ENCODE assay signal across 11 cellular contexts in the genomic region with DNA sequence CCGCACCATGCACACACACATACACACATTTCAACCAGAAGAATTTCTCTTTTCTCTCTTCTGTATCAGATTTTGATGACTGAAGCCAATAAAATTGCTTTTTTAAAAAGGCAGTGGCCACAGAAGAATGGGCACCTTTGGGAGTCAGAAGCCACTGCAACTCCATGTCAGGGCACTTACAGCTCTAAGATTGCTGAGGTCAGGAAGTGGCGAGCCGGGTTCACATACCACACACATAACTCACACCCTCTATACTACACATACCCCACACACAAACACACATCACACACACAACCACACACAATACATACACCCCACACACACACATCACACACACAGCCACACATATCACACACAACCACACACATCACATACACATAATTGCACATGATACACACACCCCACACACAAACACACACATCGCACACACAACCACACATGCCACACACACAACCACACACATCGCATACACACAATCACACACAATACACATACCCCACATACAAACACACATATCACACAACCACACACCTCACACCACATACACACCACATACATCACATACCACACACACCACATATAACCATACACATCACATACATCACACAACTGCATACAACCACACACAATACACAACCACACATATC. TPM values are rescaled to one million over a fixed set of nuclear protein-coding genes. Genes with fewer than 3 reads are reported as not detected.
A peak's percentile ranks its signal among the peaks of the same experiment; 100 is the strongest.
DNase-seq lines count a peak whose midpoint lies in the region; ATAC-seq, FAIRE-seq and TF ChIP-seq lines count a peak whose summit lies in the region.
"Had no signal": no experiment of that assay in that cellular context is flagged by ENCODE, and none has a peak within 500 bp of the region (broad histone marks: within the 10 kb centered on the region; RNA-seq: fewer than 3 reads in every experiment).

No MANE protein-coding gene starts in this region.

- peaks cover 0 to 6% of the 10 kb centered on the region in 2 experiments; a peak in 1 of 4 replicates for H3K79me2 ChIP-seq in H1 (ENCODE audit: control insufficient read depth in 1 of 2, insufficient read depth in 2 of 2, low read length in 2 of 2)
- no peaks in the 10 kb centered on the region for H3K79me2 ChIP-seq in trophoblast cell (ENCODE audit: control insufficient read depth, insufficient read depth, low read length, poor library complexity)
- H3K79me2 ChIP-seq: parathyroid adenoma had no signal

- H4K12ac ChIP-seq in trophoblast cell (ENCODE audit: low read depth, low read length): no peak overlapping the region

- H3K4me1 ChIP-seq in H1 (replicated peaks in 1 of 4; ENCODE audit: control insufficient read depth in 3 of 4, insufficient read depth in 4 of 4, low read length in 3 of 4) (peaks cover 0 to 7% (median 0%) of the 10 kb centered on the region in 4 experiments; a peak in 1 of 7 replicates), trophoblast cell (ENCODE audit: control insufficient read depth in 1 of 2, insufficient read depth in 2 of 2, low read length in 2 of 2) (peaks cover 16 to 22% of the 10 kb centered on the region in 2 experiments)
- H3K4me1 ChIP-seq in effector memory CD4-positive, alpha-beta T cell (ENCODE audit: control insufficient read depth, insufficient read depth, low read length, poor library complexity, severe bottlenecking): no peaks in the 10 kb centered on the region
- H3K4me1 ChIP-seq: parathyroid adenoma had no signal

- no peak for TF ChIP-seq EP300 in H1 (IDR thresholded peaks at IDR 0.05; ENCODE audit: borderline replicate concordance in 1 of 2, low read depth in 2 of 2, low read length in 2 of 2)

- H3K27me3 ChIP-seq in H1 (replicated peaks in 1 of 4; ENCODE audit: control insufficient read depth in 3 of 4, extremely low read depth in 1 of 4, insufficient read depth in 3 of 4, low read length in 3 of 4) (0 out of 7 replicates have a peak, but pooled peaks cover 0 to 3% (median 0%) of the 10 kb centered on the region in 4 experiments), trophoblast cell (ENCODE audit: insufficient read depth, low read length) (no peaks in the 10 kb centered on the region)
- no peaks in the 10 kb centered on the region for H3K27me3 ChIP-seq in effector memory CD4-positive, alpha-beta T cell (replicated peaks; ENCODE audit: control insufficient read depth, insufficient read depth, low read length, poor library complexity, severe bottlenecking)
- H3K27me3 ChIP-seq: gastroesophageal sphincter had no signal

- peaks cover 0 to 15% of the 10 kb centered on the region in 2 experiments for H4K20me1 ChIP-seq in H1 (replicated peaks in 1 of 2; ENCODE audit: control insufficient read depth in 1 of 2, insufficient read depth in 2 of 2, low read length in 2 of 2)

- no peaks in the 10 kb centered on the region; a peak in 1 of 8 replicates for H3K36me3 ChIP-seq in H1 (ENCODE audit: control insufficient read depth in 2 of 4, insufficient read depth in 4 of 4, low read length in 3 of 4)
- no peaks in the 10 kb centered on the region for H3K36me3 ChIP-seq in trophoblast cell (ENCODE audit: control insufficient read depth in 1 of 2, insufficient read depth in 2 of 2, low read length in 2 of 2)
- H3K36me3 ChIP-seq in effector memory CD4-positive, alpha-beta T cell (ENCODE audit: control insufficient read depth, insufficient read depth, low read length): no peaks in the 10 kb centered on the region
- H3K36me3 ChIP-seq: gastroesophageal sphincter had no signal

- H2BK120ac ChIP-seq in H1 (replicated peaks; ENCODE audit: low read depth, low read length) (peak overlapping the region; percentile 3), trophoblast cell (ENCODE audit: insufficient read depth, low read length, poor library complexity) (no peak overlapping the region)

- H3K79me1 ChIP-seq in H1 (ENCODE audit: low read depth, low read length) (no peaks in the 10 kb centered on the region), trophoblast cell (ENCODE audit: low read length) (no peaks in the 10 kb centered on the region)

- H3K4ac ChIP-seq in H1 (replicated peaks; ENCODE audit: insufficient read length, low read depth, low read length) (peak overlapping the region; percentile 80), trophoblast cell (ENCODE audit: low read depth, low read length) (no peak overlapping the region)

- H3K9ac ChIP-seq in H1 (replicated peaks in 1 of 4; ENCODE audit: extremely low read depth in 1 of 4, low read depth in 3 of 4, low read length in 3 of 4) (peak overlapping the region in 1 of 4 experiments; percentile 32; a peak in 1 of 7 replicates), trophoblast cell (ENCODE audit: low read length) (no peak overlapping the region)
- H3K9ac ChIP-seq: parathyroid adenoma had no signal

- TF ChIP-seq POLR2A in H1 (IDR thresholded peaks at IDR 0.05; ENCODE audit: control extremely low read depth in 1 of 2, low read depth in 2 of 2, low read length in 2 of 2): no peak

- H4K8ac ChIP-seq in H1 (ENCODE audit: extremely low read depth, insufficient read depth, low read length) (0 out of 2 replicates have a peak overlapping the region, but pooled peaks have one; percentile 30), trophoblast cell (ENCODE audit: low read depth, low read length) (no peak overlapping the region)

- H2BK12ac ChIP-seq in H1 (ENCODE audit: low read depth, low read length): peak overlapping the region; percentile 10; the same call in 1 of the 2 replicates
- no peak overlapping the region for H2BK12ac ChIP-seq in trophoblast cell (ENCODE audit: low read length)

- H4K5ac ChIP-seq in H1 (ENCODE audit: insufficient read length, low read depth, low read length): no peak overlapping the region

- peak overlapping the region; percentile 100 for H3K56ac ChIP-seq in H1 (replicated peaks; ENCODE audit: insufficient read length, low read depth, low read length)

- H3K18ac ChIP-seq in H1 (ENCODE audit: extremely low read depth, low read length): no peak overlapping the region
- no peak overlapping the region for H3K18ac ChIP-seq in trophoblast cell (ENCODE audit: low read length)

- peak overlapping the region; percentile 1; the same call in 1 of the 2 replicates for H2BK5ac ChIP-seq in H1 (ENCODE audit: low read depth, low read length)
- no peak overlapping the region for H2BK5ac ChIP-seq in trophoblast cell (ENCODE audit: low read depth, low read length, poor library complexity)

- peak overlapping the region; percentile 3; the same call in 1 of the 2 replicates for H2BK20ac ChIP-seq in H1 (ENCODE audit: low read length)

- no peak for FAIRE-seq in H1 (lab: Jason Lieb, UNC)

- WGBS in H1 (ENCODE audit: extremely low coverage in 1 of 2, insufficient coverage in 1 of 2, insufficient read length in 1 of 2, insufficient replicate concordance in 2 of 2, low coverage in 1 of 2, low lambda C conversion rate in 2 of 2, missing lambda C conversion rate in 1 of 2), 2 experiments: 94 to 100% methylated on average over 1 to 5 of the region's 5 CpGs
- 100% methylated on average over 2 of the region's 5 CpGs for WGBS in trophoblast cell (ENCODE audit: extremely low coverage, insufficient coverage, insufficient read length)

- H3K27ac ChIP-seq in H1 (ENCODE audit: low read depth, low read length) (no peak overlapping the region), trophoblast cell (ENCODE audit: low read depth, low read length) (no peak overlapping the region)
- H3K27ac ChIP-seq in effector memory CD4-positive, alpha-beta T cell (ENCODE audit: insufficient read depth, low read length, poor library complexity, severe bottlenecking): no peak overlapping the region
- H3K27ac ChIP-seq: gastroesophageal sphincter, parathyroid adenoma had no signal

- H3K4me3 ChIP-seq in H1 (ENCODE audit: extremely low read depth in 1 of 4, insufficient read depth in 2 of 4, low read depth in 3 of 4, low read length in 4 of 4): no peak overlapping the region
- H3K4me3 ChIP-seq in trophoblast cell (ENCODE audit: low read depth, low read length): peak overlapping the region; percentile 25
- H3K4me3 ChIP-seq in effector memory CD4-positive, alpha-beta T cell (ENCODE audit: insufficient read depth, low read depth, low read length, poor library complexity, severe bottlenecking): no peak overlapping the region
- H3K4me3 ChIP-seq: gastroesophageal sphincter had no signal

- H2AFZ ChIP-seq in H1 (ENCODE audit: low read length) (0 out of 2 replicates have a peak overlapping the region, but pooled peaks have one; percentile 12), trophoblast cell (ENCODE audit: insufficient read depth, low read length, poor library complexity) (no peak overlapping the region)
- H2AFZ ChIP-seq: parathyroid adenoma had no signal

- CTCF ChIA-PET in H1 (lab: Charles Lee; ENCODE audit: partially characterized antibody): interaction anchor here (0.8 to 4.8 kb wide), 3 partner anchors 10 to 945 kb away, joined by 3 to 27 read pairs (median 3); no protein-coding TSS in a partner anchor

- peak; percentile 49 for DNase-seq in DMS53 (lab: John Stamatoyannopoulos, UW)
- DNase-seq in DMS53 treated with DMSO at 0.1 percent for 48 hours (lab: John Stamatoyannopoulos, UW; ENCODE audit: unreplicated experiment): no peak
- peak; percentile 94 for DNase-seq in NCI-H226
- no peak for DNase-seq in H1 (ENCODE audit: low read depth in 1 of 2, low spot score in 2 of 2)
- peak; percentile 61 to 64 for DNase-seq in trophoblast cell
- DNase-seq in effector memory CD4-positive, alpha-beta T cell: no peak
- DNase-seq in NCI-H1417 treated with DMSO at 0.1 percent for 48 hours (lab: John Stamatoyannopoulos, UW): no peak
- DNase-seq: 8988T had no signal

- peak overlapping the region; percentile 69 for H2AK5ac ChIP-seq in H1 (ENCODE audit: low read depth, low read length)
- H2AK5ac ChIP-seq in trophoblast cell (ENCODE audit: low read length): no peak overlapping the region

- H4K91ac ChIP-seq in H1 (replicated peaks; ENCODE audit: insufficient read length, low read length) (peak overlapping the region; percentile 86), trophoblast cell (ENCODE audit: low read depth, low read length) (no peak overlapping the region)

- peaks cover 14% of the 10 kb centered on the region for H3K23me2 ChIP-seq in H1 (ENCODE audit: low read depth, low read length)

- ATAC-seq in HG02885 (IDR thresholded peaks at IDR 0.05; ENCODE audit: poor library complexity, unreplicated experiment): no peak
- ATAC-seq: gastroesophageal sphincter had no signal

- no peak overlapping the region for H3K23ac ChIP-seq in H1 (ENCODE audit: insufficient read length)
- peak overlapping the region; percentile 15 for H3K23ac ChIP-seq in trophoblast cell (ENCODE audit: low read length)

- no peaks in the 10 kb centered on the region for H3K9me3 ChIP-seq in H1 (ENCODE audit: insufficient read depth in 2 of 2, low read depth in 1 of 2, low read length in 1 of 2)
- H3K9me3 ChIP-seq in trophoblast cell (ENCODE audit: insufficient read depth, low read depth, low read length): peaks cover 13% of the 10 kb centered on the region
- no peaks in the 10 kb centered on the region for H3K9me3 ChIP-seq in effector memory CD4-positive, alpha-beta T cell (ENCODE audit: control insufficient read depth, low read length)
- H3K9me3 ChIP-seq: gastroesophageal sphincter had no signal

- TF ChIP-seq RAD21 in H1 (IDR thresholded peaks at IDR 0.05 in 1 of 2, conservative IDR thresholded peaks at IDR 0.05 in 1 of 2; ENCODE audit: low read depth in 2 of 2, low read length in 2 of 2): no peak

- no peak; a peak in 1 of 4 replicates for TF ChIP-seq CTCF in H1 (IDR thresholded peaks at IDR 0.05; ENCODE audit: control extremely low read depth in 1 of 3, insufficient read depth in 1 of 3, low read depth in 1 of 3, low read length in 3 of 3)

- H2BK15ac ChIP-seq in H1 (ENCODE audit: low read length): peak overlapping the region; percentile 8; the same call in 1 of the 2 replicates

- H3K14ac ChIP-seq in H1 (ENCODE audit: insufficient read length) (no peak overlapping the region), trophoblast cell (ENCODE audit: low read length) (no peak overlapping the region)

- POLR2A ChIA-PET in H1 (lab: Charles Lee; ENCODE audit: partially characterized antibody): no interaction called here

- H3K4me2 ChIP-seq in H1 (ENCODE audit: insufficient read depth in 1 of 2, low read depth in 2 of 2, low read length in 2 of 2) (no peak overlapping the region), trophoblast cell (ENCODE audit: low read length) (no peak overlapping the region)

RNA-seq across cellular contexts. Expression of a gene that starts 31.2 kb away (rescaled TPM):
- total RNA-seq in H1 (2021; fragmentation: NEBNext Ultra II Directional; extraction: Animal tissue kit (Norgen Biotek cat#: 25700)): 17.8 and 18.6 TPM in 2 replicates
- polyA plus RNA-seq in H1 (2011; rRNA removed): 14.3 and 19.7 TPM in 2 replicates
- 15.7 TPM for polyA plus RNA-seq in H1 (2011; cell fraction: cytosol; rRNA removed)
- 60.7 TPM for polyA plus RNA-seq in H1 (2011; cell fraction: nucleus; rRNA removed)
- 5.2 to 15.3 TPM (median 12.7 TPM) in 4 replicates for polyA plus RNA-seq in H1 (2012, experiment 1 of 2)
- polyA plus RNA-seq in H1 (2012, experiment 2 of 2): 10.9 TPM
- 5.4 TPM for polyA plus RNA-seq in H1 (2013, experiment 1 of 2)
- polyA plus RNA-seq in H1 (2013, experiment 2 of 2): 4.6 TPM
- polyA minus RNA-seq in H1 (2011; rRNA and poly(A)+ RNA removed): 10.2 and 12.8 TPM in 2 replicates
- polyA minus RNA-seq in H1 (2011; cell fraction: cytosol; rRNA and poly(A)+ RNA removed): 18.2 TPM
- polyA minus RNA-seq in H1 (2011; cell fraction: nucleus; rRNA and poly(A)+ RNA removed): 42.1 TPM
- 0.27 and 0.39 TPM in 2 replicates for polyA plus RNA-seq in trophoblast cell (2013)

RNA-seq across cellular contexts. Expression of a gene that starts 53.6 kb away (rescaled TPM):
- total RNA-seq in H1 (2021; fragmentation: NEBNext Ultra II Directional; extraction: Animal tissue kit (Norgen Biotek cat#: 25700)): 0.61 and 1.5 TPM in 2 replicates
- 0.39 and 0.58 TPM in 2 replicates for polyA plus RNA-seq in H1 (2011; rRNA removed)
- 0.47 TPM for polyA plus RNA-seq in H1 (2011; cell fraction: cytosol; rRNA removed)
- 1.1 TPM for polyA plus RNA-seq in H1 (2011; cell fraction: nucleus; rRNA removed)
- 0.34 to 0.76 TPM (median 0.43 TPM) in 4 replicates for polyA plus RNA-seq in H1 (2012, experiment 1 of 2)
- 0.08 TPM for polyA plus RNA-seq in H1 (2012, experiment 2 of 2)
- 0.43 TPM for polyA plus RNA-seq in H1 (2013, experiment 1 of 2)
- polyA plus RNA-seq in H1 (2013, experiment 2 of 2): 0.44 TPM
- polyA minus RNA-seq in H1 (2011; rRNA and poly(A)+ RNA removed): 0.46 and 1.0 TPM in 2 replicates
- polyA minus RNA-seq in H1 (2011; cell fraction: cytosol; rRNA and poly(A)+ RNA removed): 1.8 TPM
- 1.3 TPM for polyA minus RNA-seq in H1 (2011; cell fraction: nucleus; rRNA and poly(A)+ RNA removed)
- 4.8 and 5.1 TPM in 2 replicates for polyA plus RNA-seq in trophoblast cell (2013)

RNA-seq across cellular contexts. Expression of a gene that starts 59.5 kb away (rescaled TPM):
- total RNA-seq in H1 (2021; fragmentation: NEBNext Ultra II Directional; extraction: Animal tissue kit (Norgen Biotek cat#: 25700)): not detected in 2 replicates
- polyA plus RNA-seq in H1 (2011; rRNA removed): 0.03 and 0.15 TPM in 2 replicates
- polyA plus RNA-seq in H1 (2011; cell fraction: cytosol; rRNA removed): 0.06 TPM
- polyA plus RNA-seq in H1 (2011; cell fraction: nucleus; rRNA removed): not detected
- 0.16 TPM in 1 of 4 replicates, not detected in the others for polyA plus RNA-seq in H1 (2012, experiment 1 of 2)
- not detected for polyA plus RNA-seq in H1 (2012, experiment 2 of 2)
- polyA plus RNA-seq in H1 (2013, experiment 1 of 2): 0.08 TPM
- 0.06 TPM for polyA plus RNA-seq in H1 (2013, experiment 2 of 2)
- 0.35 and 0.98 TPM in 2 replicates for polyA minus RNA-seq in H1 (2011; rRNA and poly(A)+ RNA removed)
- polyA minus RNA-seq in H1 (2011; cell fraction: cytosol; rRNA and poly(A)+ RNA removed): 0.81 TPM
- polyA minus RNA-seq in H1 (2011; cell fraction: nucleus; rRNA and poly(A)+ RNA removed): 0.60 TPM
- 0.16 and 0.19 TPM in 2 replicates for polyA plus RNA-seq in trophoblast cell (2013)
- total RNA-seq: gastroesophageal sphincter had no signal

Comparison
In these comparisons a context has a peak if more than half of its experiments do, and no peak if none do; other contexts are left out.
1. DNase-seq: peak in DMS53 (single experiment), NCI-H226 (single experiment) and trophoblast cell (2 of 2); none in DMS53 treated with DMSO at 0.1 percent for 48 hours (single experiment), H1 (0 of 2), effector memory CD4-positive, alpha-beta T cell (0 of 3) and NCI-H1417 treated with DMSO at 0.1 percent for 48 hours (single experiment).